In the genomic region with DNA sequence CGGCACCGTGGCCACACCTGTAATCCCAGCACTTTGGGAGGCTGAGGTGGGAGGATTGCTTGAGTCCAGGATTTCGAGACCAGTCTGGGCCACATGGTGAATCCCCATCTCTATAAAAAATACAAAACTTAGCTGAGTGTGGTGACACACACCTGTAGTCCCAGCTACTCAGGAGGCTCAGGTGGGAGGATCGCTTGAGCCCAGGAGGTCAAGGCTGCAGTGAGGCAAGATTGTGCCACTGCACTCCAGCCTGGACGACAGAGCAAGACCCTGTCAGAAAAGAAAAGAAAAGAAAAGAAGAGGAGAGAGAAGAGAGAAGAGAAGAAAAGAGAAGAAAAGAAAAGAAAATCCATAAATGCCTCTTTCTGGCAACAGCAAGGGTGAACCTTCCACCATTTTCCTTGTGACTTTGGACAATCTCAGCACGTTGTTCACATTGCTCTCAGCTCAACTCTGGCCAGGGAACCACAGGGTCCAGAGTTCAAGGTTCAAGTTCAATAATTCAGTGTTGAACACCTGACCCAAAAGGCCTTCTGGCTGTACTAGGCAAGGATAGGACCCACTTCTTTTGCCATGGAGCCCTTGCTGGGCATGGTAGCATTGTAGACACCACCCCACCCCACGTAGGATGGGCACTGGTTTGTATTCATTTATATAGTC, we compare ENCODE assay signal across 23 cellular contexts.
"Had no signal": no experiment of that assay in that cellular context is flagged by ENCODE, and none has a peak within 500 bp of the region (broad histone marks: within the 10 kb centered on the region; RNA-seq: fewer than 3 reads in every experiment).

No MANE protein-coding gene starts in this region.

- ATAC-seq: left lung, sciatic nerve had no signal

- FAIRE-seq: kidney had no signal

- H3K4me3 ChIP-seq: left lung, testis, vagina had no signal

- H3K9ac ChIP-seq: parathyroid adenoma had no signal

- H3K9me3 ChIP-seq: left lung, testis, vagina had no signal

- H3K4me1 ChIP-seq: parathyroid adenoma had no signal

- H3K27me3 ChIP-seq: brain microvascular endothelial cell, left lung, testis, vagina had no signal

- H3K36me3 ChIP-seq: brain microvascular endothelial cell, left lung, vagina had no signal

- H3K27ac ChIP-seq: brain microvascular endothelial cell, parathyroid adenoma, testis, vagina had no signal

- DNase-seq: activated CD4-positive, alpha-beta memory T cell treated with anti-CD3 and anti-CD28 coated beads for 36 hours; activated CD4-positive, alpha-beta T cell treated with anti-CD3 and anti-CD28 coated beads for 48 hours; activated CD4-positive, CD25-positive, alpha-beta regulatory T cell; activated naive CD4-positive, alpha-beta T cell treated with anti-CD3 and anti-CD28 coated beads, Interleukin-2, amount 50 U/mL, for 16 hours; activated T-cell treated with anti-CD3 and anti-CD28 coated beads, Interleukin-2, amount 50 U/mL, for 48 hours; anterior cingulate cortex; brain microvascular endothelial cell; caudate nucleus; dermis blood vessel endothelial cell; effector CD8-positive, alpha-beta T cell; erythroblast; foreskin fibroblast; kidney; left lung; midbrain; stimulated activated CD4-positive, alpha-beta T cell treated with anti-CD3 and anti-CD28 coated beads, Interleukin-4, amount 100 ng/mL, for 1 hour; stimulated activated naive CD4-positive, alpha-beta T cell; T1000; testis; trophoblast cell had no signal

- H3K79me2 ChIP-seq: parathyroid adenoma had no signal

- H2AFZ ChIP-seq: parathyroid adenoma had no signal
